Comparison of ENCODE assay signal across 17 cellular contexts in the genomic region with DNA sequence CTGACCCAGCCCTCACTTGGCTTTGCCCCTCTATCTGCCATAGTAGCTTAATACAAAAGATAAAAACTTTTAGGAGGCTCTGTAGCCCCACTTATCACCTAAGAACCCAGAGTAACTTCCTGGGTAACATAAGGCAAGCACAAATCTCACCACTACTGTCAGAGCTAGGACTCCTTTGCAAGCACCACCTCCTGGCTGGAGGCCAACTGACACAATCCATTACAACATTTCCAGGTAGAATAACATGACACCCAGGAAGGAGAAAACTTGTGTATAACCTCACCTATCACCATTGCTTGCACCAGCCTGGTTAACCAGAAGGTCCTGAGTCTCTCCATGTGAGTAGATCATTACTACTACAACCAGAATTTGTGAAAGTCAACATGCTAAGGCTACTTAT.
"Had no signal": no experiment of that assay in that cellular context is flagged by ENCODE, and none has a peak within 500 bp of the region (broad histone marks: within the 10 kb centered on the region; RNA-seq: fewer than 3 reads in every experiment).

No MANE protein-coding gene starts in this region.

- H3K9me3 ChIP-seq: prostate gland, right lobe of liver, testis had no signal

- H3K27ac ChIP-seq: esophagus squamous epithelium, parathyroid adenoma, prostate gland, right lobe of liver, spleen, testis, tibial nerve had no signal

- H3K79me2 ChIP-seq: parathyroid adenoma had no signal

- H3K4me1 Mint-ChIP-seq: naive B cell; nephron; stimulated activated naive B cell treated with anti-CD40 and anti-IgM and Interleukin-4, amounts not matched to agents 10 μg/mL and 1 μg/mL and 100 μg/mL, for 72 hours; stimulated activated naive CD8-positive, alpha-beta T cell treated with anti-CD3 and anti-CD28 coated beads, Interleukin-15, amount 100 ng/mL, for 72 hours had no signal

- H3K27me3 Mint-ChIP-seq: effector memory CD8-positive, alpha-beta T cell; naive B cell; stimulated activated naive CD8-positive, alpha-beta T cell treated with anti-CD3 and anti-CD28 coated beads, Interleukin-15, amount 100 ng/mL, for 72 hours had no signal

- H3K36me3 Mint-ChIP-seq: naive B cell; stimulated activated naive B cell treated with anti-CD40 and anti-IgM and Interleukin-4, amounts not matched to agents 10 μg/mL and 1 μg/mL and 100 μg/mL, for 72 hours had no signal

- DNase-seq: caudate nucleus; effector memory CD8-positive, alpha-beta T cell; esophagus squamous epithelium; naive B cell; retina; right lobe of liver; spleen; stimulated activated CD4-positive, alpha-beta T cell treated with anti-CD3 and anti-CD28 coated beads, Interleukin-15, amount 100 ng/mL, for 24 hours; stimulated activated CD4-positive, alpha-beta T cell treated with anti-CD3 and anti-CD28 coated beads, Interleukin-1b, Interleukin-23, amount 100 ng/mL, for 48 hours; stimulated activated CD4-positive, alpha-beta T cell treated with anti-CD3 and anti-CD28 coated beads, Interleukin-4, amount 100 ng/mL, for 24 hours; stimulated activated naive B cell treated with anti-CD40 and anti-IgM and Interleukin-4, amounts not matched to agents 10 μg/mL and 1 μg/mL and 100 μg/mL, for 72 hours; stimulated activated naive CD8-positive, alpha-beta T cell treated with anti-CD3 and anti-CD28 coated beads, Interleukin-15, amount 100 ng/mL, for 72 hours; testis had no signal

- H3K4me3 Mint-ChIP-seq: effector memory CD8-positive, alpha-beta T cell; naive B cell; nephron; stimulated activated naive B cell treated with anti-CD40 and anti-IgM and Interleukin-4, amounts not matched to agents 10 μg/mL and 1 μg/mL and 100 μg/mL, for 72 hours; stimulated activated naive CD8-positive, alpha-beta T cell treated with anti-CD3 and anti-CD28 coated beads, Interleukin-15, amount 100 ng/mL, for 72 hours had no signal

- H3K9ac ChIP-seq: parathyroid adenoma had no signal

- H3K36me3 ChIP-seq: esophagus squamous epithelium, prostate gland, right lobe of liver, spleen, tibial nerve had no signal

- ATAC-seq: effector memory CD8-positive, alpha-beta T cell; right lobe of liver; stimulated activated naive B cell treated with anti-CD40 and anti-IgM and Interleukin-4, amounts not matched to agents 10 μg/mL and 1 μg/mL and 100 μg/mL, for 72 hours; stimulated activated naive CD8-positive, alpha-beta T cell treated with anti-CD3 and anti-CD28 coated beads, Interleukin-15, amount 100 ng/mL, for 72 hours had no signal

- H3K27ac Mint-ChIP-seq: effector memory CD8-positive, alpha-beta T cell; naive B cell; nephron; stimulated activated naive B cell treated with anti-CD40 and anti-IgM and Interleukin-4, amounts not matched to agents 10 μg/mL and 1 μg/mL and 100 μg/mL, for 72 hours; stimulated activated naive CD8-positive, alpha-beta T cell treated with anti-CD3 and anti-CD28 coated beads, Interleukin-15, amount 100 ng/mL, for 72 hours had no signal

- H3K27me3 ChIP-seq: esophagus squamous epithelium, right lobe of liver, spleen, testis, tibial nerve had no signal

- H2AFZ ChIP-seq: parathyroid adenoma had no signal

- H3K4me1 ChIP-seq: esophagus squamous epithelium, parathyroid adenoma, prostate gland, right lobe of liver, spleen, testis, tibial nerve had no signal

- H3K4me3 ChIP-seq: esophagus squamous epithelium, prostate gland, right lobe of liver, spleen, testis, tibial nerve had no signal
